In the genomic region with DNA sequence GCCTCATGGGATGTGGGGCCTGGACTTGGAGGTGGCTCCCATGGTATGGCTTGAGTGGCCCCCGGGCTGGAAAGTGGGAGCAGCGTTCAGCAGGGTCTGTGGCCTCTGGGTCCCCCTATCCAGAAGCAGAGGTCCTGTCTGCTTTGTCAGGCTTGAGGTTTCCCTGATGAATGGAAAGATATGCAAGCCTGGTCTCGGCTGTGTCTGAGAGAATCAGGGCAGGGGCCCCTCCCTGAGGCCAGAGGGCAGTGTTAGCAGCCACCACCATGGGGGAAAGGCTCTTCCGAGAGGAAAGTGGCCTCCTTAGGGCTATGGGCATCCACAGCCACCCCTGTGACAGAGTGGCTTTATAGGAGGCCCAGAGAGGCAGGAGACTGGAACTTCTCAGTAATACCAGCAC, we compare ENCODE assay signal across 35 cellular contexts.
"Had no signal": no experiment of that assay in that cellular context is flagged by ENCODE, and none has a peak within 500 bp of the region (broad histone marks: within the 10 kb centered on the region; RNA-seq: fewer than 3 reads in every experiment).

No MANE protein-coding gene starts in this region.

- DNase-seq: activated CD4-positive, alpha-beta T cell treated with anti-CD3 and anti-CD28 coated beads for 48 hours; activated CD4-positive, alpha-beta T cell treated with anti-CD3 and anti-CD28 coated beads, Interleukin-2, amount 50 U/mL, for 48 hours; activated CD8-positive, alpha-beta memory T cell treated with anti-CD3 and anti-CD28 coated beads for 24 hours; activated gamma-delta T cell; activated naive CD4-positive, alpha-beta T cell treated with anti-CD3 and anti-CD28 coated beads, Interleukin-2, amount 10 ng/mL, durations not matched to agents 7 days and 5 days; activated naive CD8-positive, alpha-beta T cell treated with anti-CD3 and anti-CD28 coated beads, Interleukin-2, amount 10 ng/mL, durations not matched to agents 7 days and 5 days; cerebellar nuclear complex; colonic mucosa; effector CD8-positive, alpha-beta T cell; hippocampal formation; left ventricle myocardium inferior; mucosa of descending colon; pancreas; retina; stimulated activated CD4-positive, alpha-beta T cell treated with anti-CD3 and anti-CD28 coated beads, Interleukin-12 subunit alpha, Interleukin-12 subunit beta, amount 100 ng/mL, for 4 hours; stimulated activated CD4-positive, alpha-beta T cell treated with anti-CD3 and anti-CD28 coated beads, Interleukin-4, amount 100 ng/mL, for 1 hour; stomach; T-helper 9 cell; thyroid gland; upper lobe of left lung had no signal

- H3K4me1 Mint-ChIP-seq: activated naive CD4-positive, alpha-beta T cell treated with anti-CD3 and anti-CD28 coated beads, Interleukin-2, amount 10 ng/mL, durations not matched to agents 7 days and 5 days; activated naive CD8-positive, alpha-beta T cell treated with anti-CD3 and anti-CD28 coated beads, Interleukin-2, amount 10 ng/mL, durations not matched to agents 7 days and 5 days; nephron had no signal

- H3K27ac Mint-ChIP-seq: activated naive CD4-positive, alpha-beta T cell treated with anti-CD3 and anti-CD28 coated beads, Interleukin-2, amount 10 ng/mL, durations not matched to agents 7 days and 5 days; activated naive CD8-positive, alpha-beta T cell treated with anti-CD3 and anti-CD28 coated beads, Interleukin-2, amount 10 ng/mL, durations not matched to agents 7 days and 5 days; nephron; stimulated activated naive B cell treated with anti-CD40 and anti-IgM and Interleukin-4, amounts not matched to agents 10 μg/mL and 1 μg/mL and 100 μg/mL, for 72 hours; T-helper 1 cell treated with Interleukin-12 subunit alpha and Interleukin-12 subunit beta and Interleukin-4 antibody, amounts not matched to agents 30 μg/mL and 1 μg/mL, for 36 hours had no signal

- H3K36me3 Mint-ChIP-seq: activated naive CD4-positive, alpha-beta T cell treated with anti-CD3 and anti-CD28 coated beads, Interleukin-2, amount 10 ng/mL, durations not matched to agents 7 days and 5 days; activated naive CD8-positive, alpha-beta T cell treated with anti-CD3 and anti-CD28 coated beads, Interleukin-2, amount 10 ng/mL, durations not matched to agents 7 days and 5 days had no signal

- H3K36me3 ChIP-seq: ascending aorta, cardiac muscle cell, colonic mucosa, left ventricle myocardium inferior, pancreas, prostate gland, stomach, thyroid gland, upper lobe of left lung, vagina had no signal

- H3K4me3 Mint-ChIP-seq: activated naive CD4-positive, alpha-beta T cell treated with anti-CD3 and anti-CD28 coated beads, Interleukin-2, amount 10 ng/mL, durations not matched to agents 7 days and 5 days; activated naive CD8-positive, alpha-beta T cell treated with anti-CD3 and anti-CD28 coated beads, Interleukin-2, amount 10 ng/mL, durations not matched to agents 7 days and 5 days; brain; nephron; stimulated activated naive B cell treated with anti-CD40 and anti-IgM and Interleukin-4, amounts not matched to agents 10 μg/mL and 1 μg/mL and 100 μg/mL, for 72 hours; T-helper 1 cell treated with Interleukin-12 subunit alpha and Interleukin-12 subunit beta and Interleukin-4 antibody, amounts not matched to agents 30 μg/mL and 1 μg/mL, for 36 hours had no signal

- FAIRE-seq: frontal cortex, pancreas, TTC549 had no signal

- H3K27me3 ChIP-seq: ascending aorta, cardiac muscle cell, colonic mucosa, pancreas, stomach, thyroid gland, upper lobe of left lung, vagina had no signal

- H3K4me3 ChIP-seq: ascending aorta, cardiac muscle cell, colonic mucosa, left ventricle myocardium inferior, lung, mucosa of descending colon, pancreas, prostate gland, skin epidermis, stomach, thyroid gland, upper lobe of left lung, vagina had no signal

- H3K9me3 ChIP-seq: ascending aorta, colonic mucosa, mucosa of descending colon, pancreas, prostate gland, thyroid gland, vagina had no signal

- ATAC-seq: activated CD4-positive, CD25-positive, alpha-beta regulatory T cell treated with anti-CD3 and anti-CD28 coated beads, Interleukin-2, amount 50 U/mL, for 24 hours; mucosa of descending colon; pancreas; sciatic nerve had no signal

- H3K4me1 ChIP-seq: ascending aorta, colonic mucosa, left ventricle myocardium inferior, pancreas, prostate gland, stomach, thyroid gland, upper lobe of left lung, vagina had no signal

- H3K27me3 Mint-ChIP-seq: activated naive CD4-positive, alpha-beta T cell treated with anti-CD3 and anti-CD28 coated beads, Interleukin-2, amount 10 ng/mL, durations not matched to agents 7 days and 5 days; activated naive CD8-positive, alpha-beta T cell treated with anti-CD3 and anti-CD28 coated beads, Interleukin-2, amount 10 ng/mL, durations not matched to agents 7 days and 5 days had no signal

- H3K27ac ChIP-seq: ascending aorta, cardiac muscle cell, colonic mucosa, left ventricle myocardium inferior, pancreas, prostate gland, skin epidermis, stomach, thyroid gland, upper lobe of left lung, vagina, VCaP had no signal
